ENCODE assay signal across 21 cellular contexts in the genomic region with DNA sequence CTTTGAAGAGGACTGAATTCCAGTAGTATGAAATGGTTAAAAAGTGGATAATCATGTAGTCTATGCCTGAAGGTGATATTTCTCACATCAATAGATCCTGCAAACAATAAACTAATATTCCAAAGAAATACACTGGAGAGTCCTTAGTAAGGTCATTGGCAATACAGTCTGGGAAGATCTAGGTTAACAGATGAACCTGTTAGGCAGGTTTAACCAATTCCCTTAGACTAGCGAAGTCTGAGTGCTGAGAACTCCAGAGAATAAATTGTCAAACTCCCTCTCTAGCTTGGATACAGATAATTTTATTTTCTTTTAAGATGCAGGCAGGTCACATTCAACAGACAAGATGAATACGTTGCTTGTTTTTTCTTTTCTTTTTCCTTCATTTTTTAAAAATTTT. TPM values are rescaled to one million over a fixed set of nuclear protein-coding genes. Genes with fewer than 3 reads are reported as not detected.
DNase-seq lines count a peak whose midpoint lies in the region; ATAC-seq, FAIRE-seq and TF ChIP-seq lines count a peak whose summit lies in the region.
"Had no signal": no experiment of that assay in that cellular context is flagged by ENCODE, and none has a peak within 500 bp of the region (broad histone marks: within the 10 kb centered on the region; RNA-seq: fewer than 3 reads in every experiment).

No MANE protein-coding gene starts in this region.

- peak overlapping the region; percentile 79; the same call in 1 of the 2 replicates for H3K9ac ChIP-seq in HepG2 (ENCODE audit: insufficient read depth, low read depth, low read length)
- H3K9ac ChIP-seq: SK-N-SH had no signal

- TF ChIP-seq RAD21 in HepG2 (CRISPR knock-in tag; IDR thresholded peaks at IDR 0.05): no peak

- H3K4me3 Mint-ChIP-seq in T-cell: peak overlapping the region; percentile 25 to 87 (median 28)
- peak overlapping the region in 6 of 10 donors; percentile 39 to 95 (median 74) for H3K4me3 Mint-ChIP-seq in naive thymus-derived CD4-positive, alpha-beta T cell
- H3K4me3 Mint-ChIP-seq: activated CD4-positive, alpha-beta T cell treated with anti-CD3 and anti-CD28 coated beads for 36 hours had no signal

- no peak for TF ChIP-seq POLR2A in HepG2 (IDR thresholded peaks at IDR 0.05; ENCODE audit: insufficient read depth in 1 of 2, low read depth in 2 of 2, low read length in 2 of 2)
- no peak for TF ChIP-seq POLR2A in right lobe of liver (IDR thresholded peaks at IDR 0.05)

- H3K4me2 ChIP-seq in HepG2 (ENCODE audit: low read depth, low read length): peak overlapping the region; percentile 96

- TF ChIP-seq CTCF in HepG2 (CRISPR knock-in tag; IDR thresholded peaks at IDR 0.05): no peak
- TF ChIP-seq CTCF in right lobe of liver (IDR thresholded peaks at IDR 0.05): no peak
- no peak for TF ChIP-seq CTCF in tibial artery (IDR thresholded peaks at IDR 0.05)

- POLR2A ChIA-PET in HepG2 (lab: Yijun Ruan, JAX) (interaction anchor here (4.6 kb wide), 1 partner anchor 15 kb away, joined by 25 read pairs; no protein-coding TSS in a partner anchor), T-cell (lab: Charles Lee) (interaction anchor here (0.6 to 0.7 kb wide), 2 partner anchors 791 to 818 kb away, joined by 3 to 4 read pairs; no protein-coding TSS in a partner anchor)
- POLR2A ChIA-PET in naive thymus-derived CD4-positive, alpha-beta T cell (lab: Charles Lee): interaction anchor here (0.6 kb wide), 1 partner anchor 219 kb away, joined by 3 read pairs; no protein-coding TSS in a partner anchor

- no TSS peak for BruUV-seq in HepG2 (replicated peaks; lab: Mats Ljungman, UMichigan)

- peaks cover 39% of the 10 kb centered on the region for H3K79me2 ChIP-seq in HepG2 (ENCODE audit: insufficient read depth, low read length)

- TF ChIP-seq EP300 in HepG2 (IDR thresholded peaks at IDR 0.05; ENCODE audit: low read depth in 2 of 2, low read length in 2 of 2) (no peak), HepG2 (CRISPR knock-in tag; IDR thresholded peaks at IDR 0.05; ENCODE audit: borderline replicate concordance) (no peak)

- CTCF ChIA-PET in HepG2 (lab: Yijun Ruan, JAX; ENCODE audit: low intra/inter-chr PET ratio, low total read pairs): no interaction called here
- CTCF ChIA-PET in T-cell (lab: Charles Lee): no interaction called here
- CTCF ChIA-PET in naive thymus-derived CD4-positive, alpha-beta T cell (lab: Charles Lee): interaction anchor here (0.7 kb wide), 1 partner anchor 374 kb away, joined by 3 read pairs; no protein-coding TSS in a partner anchor

- ATAC-seq in HepG2 (no peak), right lobe of liver (no peak), T-cell (replicated peaks in 1 of 4) (no peak), HG03025 (IDR thresholded peaks at IDR 0.05; ENCODE audit: low FRiP score, unreplicated experiment) (no peak)
- no peak for ATAC-seq in naive thymus-derived CD4-positive, alpha-beta T cell
- ATAC-seq: activated CD4-positive, alpha-beta T cell treated with anti-CD3 and anti-CD28 coated beads for 36 hours; effector memory CD8-positive, alpha-beta T cell; left colon; mucosa of descending colon had no signal

- no peaks in the 10 kb centered on the region; the same call in none of the 2 replicates for H4K20me1 ChIP-seq in HepG2 (ENCODE audit: insufficient read depth, low read length)

- H3K27ac ChIP-seq in HepG2 (ENCODE audit: extremely low read length, insufficient read depth, low read length) (no peak overlapping the region), right lobe of liver (no peak overlapping the region), tibial artery (no peak overlapping the region)
- no peak overlapping the region for H3K27ac ChIP-seq in naive thymus-derived CD4-positive, alpha-beta T cell (ENCODE audit: low read depth, low read length)
- H3K27ac ChIP-seq: HL-60 had no signal

- H3K27me3 ChIP-seq in HepG2 (ENCODE audit: control insufficient read depth in 1 of 2, insufficient read depth in 2 of 2, low read length in 2 of 2): no peaks in the 10 kb centered on the region; a peak in 1 of 5 replicates
- no peaks in the 10 kb centered on the region for H3K27me3 ChIP-seq in right lobe of liver
- H3K27me3 ChIP-seq in naive thymus-derived CD4-positive, alpha-beta T cell (ENCODE audit: control insufficient read depth in 2 of 2, insufficient read depth in 2 of 2, low read length in 2 of 2): no peaks in the 10 kb centered on the region
- no peaks in the 10 kb centered on the region for H3K27me3 ChIP-seq in tibial artery
- H3K27me3 ChIP-seq: transverse colon had no signal

- H3K27me3 Mint-ChIP-seq in T-cell: no peaks in the 10 kb centered on the region
- H3K27me3 Mint-ChIP-seq in naive thymus-derived CD4-positive, alpha-beta T cell: peaks cover 0 to 15% (median 0%) of the 10 kb centered on the region in 5 donors
- H3K27me3 Mint-ChIP-seq: activated CD4-positive, alpha-beta T cell treated with anti-CD3 and anti-CD28 coated beads for 36 hours; effector memory CD8-positive, alpha-beta T cell had no signal

- no peak overlapping the region for H2AFZ ChIP-seq in HepG2 (ENCODE audit: low read length)

- in situ Hi-C loops in HepG2 (cut with HindIII; ENCODE audit: extremely low pct_ligation_motif_present, low pct_unique_long_range_greater_than_20kb): no loop called here

- peaks cover 0 to 2% of the 10 kb centered on the region in 2 experiments; a peak in 1 of 5 replicates for H3K36me3 ChIP-seq in HepG2 (replicated peaks in 1 of 2; ENCODE audit: control insufficient read depth in 1 of 2, insufficient read depth in 2 of 2, low read length in 2 of 2)
- no peaks in the 10 kb centered on the region for H3K36me3 ChIP-seq in right lobe of liver
- H3K36me3 ChIP-seq in naive thymus-derived CD4-positive, alpha-beta T cell (ENCODE audit: control insufficient read depth in 2 of 3, insufficient read depth in 3 of 3, low read length in 3 of 3): no peaks in the 10 kb centered on the region
- H3K36me3 ChIP-seq in tibial artery: peaks cover 0 to 4% (median 0%) of the 10 kb centered on the region in 3 donors
- H3K36me3 ChIP-seq: transverse colon had no signal

- H3K4me1 ChIP-seq in HepG2 (ENCODE audit: insufficient read depth, low read length): peaks cover 41% of the 10 kb centered on the region
- H3K4me1 ChIP-seq in right lobe of liver: peaks cover 0 to 7% (median 0%) of the 10 kb centered on the region in 4 donors
- peaks cover 14 to 38% of the 10 kb centered on the region in 2 donors for H3K4me1 ChIP-seq in naive thymus-derived CD4-positive, alpha-beta T cell (ENCODE audit: control insufficient read depth in 2 of 2, insufficient read depth in 2 of 2, low read length in 2 of 2)
- peaks cover 0 to 27% (median 17%) of the 10 kb centered on the region in 4 donors for H3K4me1 ChIP-seq in tibial artery

- H3K4me3 ChIP-seq in HepG2 (replicated peaks in 1 of 3; ENCODE audit: insufficient read depth in 1 of 3, low read depth in 2 of 3, low read length in 3 of 3): peak overlapping the region; percentile 12 to 71 (median 23); a peak in 3 of 6 replicates
- no peak overlapping the region for H3K4me3 ChIP-seq in right lobe of liver
- no peak overlapping the region for H3K4me3 ChIP-seq in naive thymus-derived CD4-positive, alpha-beta T cell (ENCODE audit: low read length)
- no peak overlapping the region for H3K4me3 ChIP-seq in tibial artery
- H3K4me3 ChIP-seq: mucosa of descending colon had no signal

- no peak for FAIRE-seq in HepG2 (lab: Jason Lieb, UNC)
- FAIRE-seq: H54 had no signal

- DNase-seq in HepG2 (ENCODE audit: low spot score): no peak
- no peak for DNase-seq in right lobe of liver
- no peak for DNase-seq in T-cell
- DNase-seq in naive thymus-derived CD4-positive, alpha-beta T cell: no peak
- DNase-seq in tibial artery: no peak
- DNase-seq in NCI-H1105 treated with DMSO at 0.1 percent for 48 hours (lab: John Stamatoyannopoulos, UW): no peak
- DNase-seq in NCI-H2171 (lab: John Stamatoyannopoulos, UW): no peak
- DNase-seq: activated CD4-positive, alpha-beta T cell treated with anti-CD3 and anti-CD28 coated beads for 36 hours; activated effector memory CD4-positive, alpha-beta T cell treated with anti-CD3 and anti-CD28 coated beads, Interleukin-2, amount 50 U/mL, for 16 hours; effector memory CD8-positive, alpha-beta T cell; left colon; NCI-H2029 treated with DMSO at 0.1 percent for 48 hours; NCI-H69; SK-N-SH; stimulated activated naive CD4-positive, alpha-beta T cell; T1000; transverse colon had no signal

- peaks cover 47 to 52% (median 51%) of the 10 kb centered on the region in 3 donors for H3K4me1 Mint-ChIP-seq in T-cell
- peaks cover 30 to 54% (median 46%) of the 10 kb centered on the region in 7 donors for H3K4me1 Mint-ChIP-seq in naive thymus-derived CD4-positive, alpha-beta T cell

- H3K36me3 Mint-ChIP-seq in T-cell: no peaks in the 10 kb centered on the region
- no peaks in the 10 kb centered on the region for H3K36me3 Mint-ChIP-seq in naive thymus-derived CD4-positive, alpha-beta T cell

- intact Hi-C loops in HepG2 (cut with micrococcal nuclease; ENCODE audit: unreplicated experiment) (no loop called here), right lobe of liver (cut with DNase I) (no loop called here), tibial artery (cut with DNase I; ENCODE audit: low total_unique reads) (no loop called here)
- intact Hi-C loops in naive thymus-derived CD4-positive, alpha-beta T cell (cut with micrococcal nuclease): loop anchor here (5.0 to 10.0 kb wide), 4 partner anchors 56 to 1566 kb away; partner anchors contain the start of gene PER3 (in 1 of the 2)

- H3K27ac Mint-ChIP-seq in T-cell: no peak overlapping the region
- H3K27ac Mint-ChIP-seq in naive thymus-derived CD4-positive, alpha-beta T cell: no peak overlapping the region
- H3K27ac Mint-ChIP-seq: activated CD4-positive, alpha-beta T cell treated with anti-CD3 and anti-CD28 coated beads for 36 hours; effector memory CD8-positive, alpha-beta T cell had no signal

- no peaks in the 10 kb centered on the region for H3K9me3 ChIP-seq in HepG2 (ENCODE audit: low read length)
- no peaks in the 10 kb centered on the region for H3K9me3 ChIP-seq in right lobe of liver
- H3K9me3 ChIP-seq in naive thymus-derived CD4-positive, alpha-beta T cell (ENCODE audit: control insufficient read depth in 2 of 3, low read length in 3 of 3): no peaks in the 10 kb centered on the region
- H3K9me3 ChIP-seq in tibial artery: no peaks in the 10 kb centered on the region
- H3K9me3 ChIP-seq: mucosa of descending colon, SK-N-SH, transverse colon had no signal

- WGBS in HepG2 (ENCODE audit: low lambda C conversion rate): 80% methylated on average over 2 of the region's 2 CpGs
- 63% methylated on average over 2 of the region's 2 CpGs for WGBS in right lobe of liver (ENCODE audit: insufficient coverage, low coverage, low lambda C conversion rate, missing lambda C conversion rate)

- no peaks in the 10 kb centered on the region for H3K9me3 Mint-ChIP-seq in T-cell
- H3K9me3 Mint-ChIP-seq in naive thymus-derived CD4-positive, alpha-beta T cell: no peaks in the 10 kb centered on the region
- H3K9me3 Mint-ChIP-seq: effector memory CD8-positive, alpha-beta T cell had no signal

RNA-seq across cellular contexts. Expression of gene GPR157, which starts 2.4 kb away (rescaled TPM):
- total RNA-seq in HepG2 (2016; rRNA removed; fragmentation: Illumina TruSeq; extraction: Trizol): 8.4 and 10.1 TPM in 2 replicates
- total RNA-seq in HepG2 (2016; cell fraction: cytosol; rRNA removed; fragmentation: Illumina TruSeq; extraction: Trizol; ENCODE audit: low read depth): 4.0 and 7.1 TPM in 2 replicates
- total RNA-seq in HepG2 (2016; cell fraction: insoluble cytoplasmic fraction; rRNA removed; fragmentation: Illumina TruSeq; extraction: Trizol): 10.7 and 12.8 TPM in 2 replicates
- total RNA-seq in HepG2 (2016; cell fraction: membrane; rRNA removed; fragmentation: Illumina TruSeq; extraction: Trizol): 13.0 and 14.9 TPM in 2 replicates
- 7.1 and 10.0 TPM in 2 replicates for total RNA-seq in HepG2 (2016; cell fraction: nucleus; rRNA removed; fragmentation: Illumina TruSeq; extraction: Trizol)
- polyA plus RNA-seq in HepG2 (2011; rRNA removed): 19.2 and 23.3 TPM in 2 replicates
- 14.2 and 15.0 TPM in 2 replicates for polyA plus RNA-seq in HepG2 (2011; cell fraction: cytosol; rRNA removed)
- 29.1 and 30.4 TPM in 2 replicates for polyA plus RNA-seq in HepG2 (2011; cell fraction: nucleus; rRNA removed)
- 25.2 and 25.3 TPM in 2 replicates for polyA plus RNA-seq in HepG2 (2012)
- polyA plus RNA-seq in HepG2 (2016; cell fraction: cytosol; fragmentation: Illumina TruSeq; extraction: Trizol; ENCODE audit: low read depth): 1.7 and 2.0 TPM in 2 replicates
- 4.3 and 5.8 TPM in 2 replicates for polyA plus RNA-seq in HepG2 (2016; cell fraction: insoluble cytoplasmic fraction; fragmentation: Illumina TruSeq; extraction: Trizol; ENCODE audit: low read depth)
- 3.8 and 6.3 TPM in 2 replicates for polyA plus RNA-seq in HepG2 (2016; cell fraction: membrane; fragmentation: Illumina TruSeq; extraction: Trizol; ENCODE audit: low read depth)
- polyA plus RNA-seq in HepG2 (2016; cell fraction: nucleus; fragmentation: Illumina TruSeq; extraction: Trizol; ENCODE audit: insufficient read depth, low read depth): 8.1 and 9.9 TPM in 2 replicates
- polyA minus RNA-seq in HepG2 (2011; rRNA and poly(A)+ RNA removed; ENCODE audit: low replicate concordance): 23.1 and 157 TPM in 2 replicates
- 37.5 and 50.2 TPM in 2 replicates for polyA minus RNA-seq in HepG2 (2011; cell fraction: cytosol; rRNA and poly(A)+ RNA removed)
- 18.6 and 22.3 TPM in 2 replicates for polyA minus RNA-seq in HepG2 (2011; cell fraction: nucleus; rRNA and poly(A)+ RNA removed)
- 10 to 100 TPM in 1 of 6 experiments, 1 to 10 TPM in 5; 5.6 to 12.5 (median 7.0) TPM for total RNA-seq in right lobe of liver
- total RNA-seq in T-cell: 10 to 100 TPM in 1 of 5 donors, 1 to 10 TPM in 4; 7.1 to 10.7 (median 8.9) TPM
- 10 to 100 TPM in 2 of 5 experiments, 1 to 10 TPM in 3; 4.0 to 14.1 (median 5.9) TPM for total RNA-seq in naive thymus-derived CD4-positive, alpha-beta T cell
- 1 to 10 TPM; 1.4 to 2.0 TPM for polyA plus RNA-seq in naive thymus-derived CD4-positive, alpha-beta T cell

RNA-seq across cellular contexts. Expression of gene SLC2A5, which starts 57.1 kb away (rescaled TPM):
- total RNA-seq in HepG2 (2016; rRNA removed; fragmentation: Illumina TruSeq; extraction: Trizol): 0.04 TPM in 1 of 2 replicates, not detected in the other
- not detected in 2 replicates for total RNA-seq in HepG2 (2016; cell fraction: cytosol; rRNA removed; fragmentation: Illumina TruSeq; extraction: Trizol; ENCODE audit: low read depth)
- total RNA-seq in HepG2 (2016; cell fraction: insoluble cytoplasmic fraction; rRNA removed; fragmentation: Illumina TruSeq; extraction: Trizol): not detected in 2 replicates
- not detected in 2 replicates for total RNA-seq in HepG2 (2016; cell fraction: membrane; rRNA removed; fragmentation: Illumina TruSeq; extraction: Trizol)
- not detected in 2 replicates for total RNA-seq in HepG2 (2016; cell fraction: nucleus; rRNA removed; fragmentation: Illumina TruSeq; extraction: Trizol)
- polyA plus RNA-seq in HepG2 (2011; rRNA removed): 0.54 and 0.80 TPM in 2 replicates
- 0.27 and 0.46 TPM in 2 replicates for polyA plus RNA-seq in HepG2 (2011; cell fraction: cytosol; rRNA removed)
- polyA plus RNA-seq in HepG2 (2011; cell fraction: nucleus; rRNA removed): 2.7 and 3.8 TPM in 2 replicates
- polyA plus RNA-seq in HepG2 (2012): 0.16 and 0.68 TPM in 2 replicates
- not detected in 2 replicates for polyA plus RNA-seq in HepG2 (2016; cell fraction: cytosol; fragmentation: Illumina TruSeq; extraction: Trizol; ENCODE audit: low read depth)
- polyA plus RNA-seq in HepG2 (2016; cell fraction: insoluble cytoplasmic fraction; fragmentation: Illumina TruSeq; extraction: Trizol; ENCODE audit: low read depth): not detected in 2 replicates
- polyA plus RNA-seq in HepG2 (2016; cell fraction: membrane; fragmentation: Illumina TruSeq; extraction: Trizol; ENCODE audit: low read depth): not detected in 2 replicates
- polyA plus RNA-seq in HepG2 (2016; cell fraction: nucleus; fragmentation: Illumina TruSeq; extraction: Trizol; ENCODE audit: insufficient read depth, low read depth): not detected in 2 replicates
- polyA minus RNA-seq in HepG2 (2011; rRNA and poly(A)+ RNA removed; ENCODE audit: low replicate concordance): 0.24 TPM in 1 of 2 replicates, not detected in the other
- 0.99 TPM in 1 of 2 replicates, not detected in the other for polyA minus RNA-seq in HepG2 (2011; cell fraction: cytosol; rRNA and poly(A)+ RNA removed)
- 1.2 TPM in 1 of 2 replicates, not detected in the other for polyA minus RNA-seq in HepG2 (2011; cell fraction: nucleus; rRNA and poly(A)+ RNA removed)
- 1 to 10 TPM in 1 of 6 experiments, under 1 TPM in 5; 0.19 to 3.5 (median 0.30) TPM for total RNA-seq in right lobe of liver
- total RNA-seq in T-cell: 1 to 10 TPM in 1 of 5 donors, under 1 TPM in 4; 0.32 to 1.5 (median 0.86) TPM
- 1 to 10 TPM in 1 of 5 experiments, under 1 TPM in 3, not detected in 1; 0.08 to 1.1 (median 0.14) TPM for total RNA-seq in naive thymus-derived CD4-positive, alpha-beta T cell
- polyA plus RNA-seq in naive thymus-derived CD4-positive, alpha-beta T cell: not detected
- total RNA-seq: activated CD4-positive, alpha-beta T cell treated with anti-CD3 and anti-CD28 coated beads for 36 hours had no signal

Comparison
In these comparisons a context has a peak if more than half of its experiments do, and no peak if none do; other contexts are left out.
1. H3K4me3 ChIP-seq: peak in HepG2 (3 of 3); none in right lobe of liver (0 of 3), naive thymus-derived CD4-positive, alpha-beta T cell (single experiment) and tibial artery (0 of 2).
2. intact Hi-C loops: an anchor here in naive thymus-derived CD4-positive, alpha-beta T cell (5.0 to 10.0 kb wide); none called in HepG2, right lobe of liver and tibial artery.